Comparison of ENCODE assay signal across 16 cellular contexts in the genomic region with DNA sequence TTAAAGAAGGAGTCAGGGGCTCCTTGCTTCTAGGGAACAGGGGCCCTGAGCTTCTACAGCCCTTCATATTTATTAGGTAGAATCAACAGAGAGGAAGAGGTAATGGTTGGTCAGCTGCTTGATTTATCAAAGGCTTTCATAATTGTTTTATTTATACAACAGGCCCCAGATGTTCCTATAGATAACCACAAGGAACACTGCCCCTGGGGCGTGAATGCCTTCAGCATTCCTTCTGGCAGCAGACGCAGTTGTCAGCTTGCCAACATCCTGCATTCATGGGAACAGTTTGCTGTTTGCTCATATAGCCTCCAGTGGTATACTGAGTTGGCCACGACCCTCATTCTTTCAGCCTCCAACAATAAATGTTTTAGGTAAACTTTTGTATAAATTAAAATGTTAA.
DNase-seq lines count a peak whose midpoint lies in the region; TF ChIP-seq lines count a peak whose summit lies in the region.
"Had no signal": no experiment of that assay in that cellular context is flagged by ENCODE, and none has a peak within 500 bp of the region (broad histone marks: within the 10 kb centered on the region; RNA-seq: fewer than 3 reads in every experiment).

No MANE protein-coding gene starts in this region.

- no peaks in the 10 kb centered on the region for H3K27me3 ChIP-seq in adipocyte (replicated peaks; ENCODE audit: control insufficient read depth, insufficient read depth, low read length)
- H3K27me3 ChIP-seq in testis = no peaks in the 10 kb centered on the region
- no peaks in the 10 kb centered on the region for H3K27me3 ChIP-seq in CD4-positive, alpha-beta memory T cell (ENCODE audit: insufficient read depth, low read length)
- H3K27me3 ChIP-seq: esophagus squamous epithelium, upper lobe of left lung had no signal

- no peaks in the 10 kb centered on the region for H3K4me1 Mint-ChIP-seq in T-helper 1 cell treated with Interleukin-12 subunit alpha and Interleukin-12 subunit beta and Interleukin-4 antibody, amounts not matched to agents 30 μg/mL and 1 μg/mL, for 36 hours (ENCODE audit: low read depth)
- H3K4me1 Mint-ChIP-seq in CD4-positive, alpha-beta memory T cell = no peaks in the 10 kb centered on the region

- no peaks in the 10 kb centered on the region for H3K27me3 Mint-ChIP-seq in T-helper 1 cell treated with Interleukin-12 subunit alpha and Interleukin-12 subunit beta and Interleukin-4 antibody, amounts not matched to agents 30 μg/mL and 1 μg/mL, for 36 hours (ENCODE audit: low read depth)
- H3K27me3 Mint-ChIP-seq in CD4-positive, alpha-beta memory T cell = no peaks in the 10 kb centered on the region

- intact Hi-C loops in testis (cut with DNase I; ENCODE audit: low total_unique reads) = no loop called here
- intact Hi-C loops in CD4-positive, alpha-beta memory T cell (cut with micrococcal nuclease) = no loop called here

- TF ChIP-seq CTCF in testis (IDR thresholded peaks at IDR 0.05) = no peak

- CTCF ChIA-PET in CD4-positive, alpha-beta memory T cell (lab: Charles Lee; ENCODE audit: partially characterized antibody) = no interaction called here

- no peak overlapping the region for H3K4me3 Mint-ChIP-seq in T-helper 1 cell treated with Interleukin-12 subunit alpha and Interleukin-12 subunit beta and Interleukin-4 antibody, amounts not matched to agents 30 μg/mL and 1 μg/mL, for 36 hours
- H3K4me3 Mint-ChIP-seq in CD4-positive, alpha-beta memory T cell = no peak overlapping the region
- H3K4me3 Mint-ChIP-seq: activated naive CD4-positive, alpha-beta T cell treated with anti-CD3 and anti-CD28 coated beads for 36 hours had no signal

- H3K27ac ChIP-seq in testis = peak overlapping the region; percentile 8 to 30
- no peak overlapping the region for H3K27ac ChIP-seq in CD4-positive, alpha-beta memory T cell (ENCODE audit: low read depth, low read length)
- H3K27ac ChIP-seq: psoas muscle, upper lobe of left lung had no signal

- POLR2A ChIA-PET in CD4-positive, alpha-beta memory T cell (lab: Charles Lee; ENCODE audit: partially characterized antibody) = interaction anchor here (0.7 kb wide), 1 partner anchor 1232 kb away, joined by 3 read pairs; no protein-coding TSS in a partner anchor

- H3K9ac ChIP-seq in adipocyte (ENCODE audit: low read length) = peak overlapping the region; percentile 53

- H3K9me3 ChIP-seq in adipocyte (ENCODE audit: control insufficient read depth, low read length) = peaks cover 23% of the 10 kb centered on the region
- no peaks in the 10 kb centered on the region for H3K9me3 ChIP-seq in testis
- H3K9me3 ChIP-seq in CD4-positive, alpha-beta memory T cell (ENCODE audit: control insufficient read depth in 1 of 2, low read length in 2 of 2) = peaks cover 0 to 6% of the 10 kb centered on the region in 2 donors

- no peak for TF ChIP-seq POLR2A in testis (IDR thresholded peaks at IDR 0.05)

- H3K27ac Mint-ChIP-seq in T-helper 1 cell treated with Interleukin-12 subunit alpha and Interleukin-12 subunit beta and Interleukin-4 antibody, amounts not matched to agents 30 μg/mL and 1 μg/mL, for 36 hours = peak overlapping the region; percentile 4
- H3K27ac Mint-ChIP-seq in CD4-positive, alpha-beta memory T cell = no peak overlapping the region
- H3K27ac Mint-ChIP-seq: activated naive CD4-positive, alpha-beta T cell treated with anti-CD3 and anti-CD28 coated beads for 36 hours had no signal

- 16 to 39% methylated on average over 3 of the region's 3 CpGs for WGBS in testis, 2 donors

- no peaks in the 10 kb centered on the region for H3K36me3 Mint-ChIP-seq in T-helper 1 cell treated with Interleukin-12 subunit alpha and Interleukin-12 subunit beta and Interleukin-4 antibody, amounts not matched to agents 30 μg/mL and 1 μg/mL, for 36 hours (ENCODE audit: low read depth)
- H3K36me3 Mint-ChIP-seq in CD4-positive, alpha-beta memory T cell = no peaks in the 10 kb centered on the region

- no peaks in the 10 kb centered on the region for H3K36me3 ChIP-seq in adipocyte (ENCODE audit: control insufficient read depth, insufficient read depth, low read length, severe bottlenecking)
- H3K36me3 ChIP-seq in testis (ENCODE audit: low read depth, missing control alignments) = no peaks in the 10 kb centered on the region
- H3K36me3 ChIP-seq in CD4-positive, alpha-beta memory T cell (ENCODE audit: insufficient read depth, low read length) = no peaks in the 10 kb centered on the region
- H3K36me3 ChIP-seq: esophagus squamous epithelium, upper lobe of left lung had no signal

- H3K9me3 Mint-ChIP-seq in T-helper 1 cell treated with Interleukin-12 subunit alpha and Interleukin-12 subunit beta and Interleukin-4 antibody, amounts not matched to agents 30 μg/mL and 1 μg/mL, for 36 hours = peaks cover 8% of the 10 kb centered on the region
- peaks cover 0 to 19% (median 5%) of the 10 kb centered on the region in 8 donors for H3K9me3 Mint-ChIP-seq in CD4-positive, alpha-beta memory T cell

- H3K4me1 ChIP-seq in adipocyte (ENCODE audit: control insufficient read depth, insufficient read depth, low read length) (peaks cover 36% of the 10 kb centered on the region), testis (peaks cover 8% of the 10 kb centered on the region)
- no peaks in the 10 kb centered on the region for H3K4me1 ChIP-seq in CD4-positive, alpha-beta memory T cell (ENCODE audit: insufficient read depth, low read length)
- H3K4me1 ChIP-seq: psoas muscle, upper lobe of left lung had no signal

- DNase-seq in T-helper 1 cell (no peak), adipocyte (ENCODE audit: low read depth) (peak; percentile 96), fibroblast of the conjunctiva (ENCODE audit: low read depth) (peak; percentile 37), testis (peak; percentile 68), 8988T (no peak)
- DNase-seq in stimulated activated CD4-positive, alpha-beta T cell treated with anti-CD3 and anti-CD28 coated beads, Interleukin-4, amount 100 ng/mL, for 4 hours = no peak
- DNase-seq in CD4-positive, alpha-beta memory T cell = no peak
- DNase-seq: activated naive CD4-positive, alpha-beta T cell treated with anti-CD3 and anti-CD28 coated beads for 36 hours; DMS53; esophagus squamous epithelium; NCI-H1092; NCI-H82; psoas muscle; stimulated activated CD4-positive, alpha-beta T cell treated with anti-CD3 and anti-CD28 coated beads, Interleukin-1b, Interleukin-23, amount 100 ng/mL, for 48 hours; upper lobe of left lung had no signal

- no peak overlapping the region for H3K4me3 ChIP-seq in adipocyte (ENCODE audit: low read length)
- H3K4me3 ChIP-seq in testis = no peak overlapping the region
- no peak overlapping the region for H3K4me3 ChIP-seq in CD4-positive, alpha-beta memory T cell (ENCODE audit: low read length in 2 of 2)
- H3K4me3 ChIP-seq: esophagus squamous epithelium, psoas muscle, upper lobe of left lung had no signal

Comparison
In these comparisons a context has a peak if more than half of its experiments do, and no peak if none do; other contexts are left out.
1. DNase-seq: peak in adipocyte (single experiment), fibroblast of the conjunctiva (single experiment) and testis (single experiment); none in T-helper 1 cell (0 of 5), stimulated activated CD4-positive, alpha-beta T cell treated with anti-CD3 and anti-CD28 coated beads, Interleukin-4, amount 100 ng/mL, for 4 hours (0 of 2), CD4-positive, alpha-beta memory T cell (0 of 5) and 8988T (single experiment).